18 cellular contexts compared by ENCODE assay signal in genomic region chr10:98382691-98383101, GRCh38. TPM values are rescaled to one million over a fixed set of nuclear protein-coding genes. Genes with fewer than 3 reads are reported as not detected.
A peak's percentile ranks its signal among the peaks of the same experiment; 100 is the strongest.
DNase-seq lines count a peak whose midpoint lies in the region; ATAC-seq and TF ChIP-seq lines count a peak whose summit lies in the region.
"Had no signal": no experiment of that assay in that cellular context is flagged by ENCODE, and none has a peak within 500 bp of the region (broad histone marks: within the 10 kb centered on the region; RNA-seq: fewer than 3 reads in every experiment).

No MANE protein-coding gene starts in this region.

- WGBS in mesendoderm (ENCODE audit: extremely low coverage, insufficient coverage, low lambda C conversion rate), result no CpG with 5 or more reads among the region's 5 CpGs

- H2AK5ac ChIP-seq in mesendoderm (ENCODE audit: low read length), result no peak overlapping the region

- no peaks in the 10 kb centered on the region for H3K79me2 ChIP-seq in HCT116 (ENCODE audit: insufficient read depth, low read length)
- H3K79me2 ChIP-seq in mesendoderm (ENCODE audit: control insufficient read depth, insufficient read depth, low read length), result no peaks in the 10 kb centered on the region

- peak; percentile 23 for ATAC-seq in HCT116
- no peak for ATAC-seq in GM19395 (IDR thresholded peaks at IDR 0.05; ENCODE audit: unreplicated experiment)

- H3K27me3 ChIP-seq in HCT116 (ENCODE audit: insufficient read depth, low read length) (no peaks in the 10 kb centered on the region), mesendoderm (ENCODE audit: insufficient read depth, low read length, poor library complexity) (no peaks in the 10 kb centered on the region)

- CTCF ChIA-PET in HCT116 (lab: Charles Lee), result no interaction called here

- H2BK15ac ChIP-seq in mesendoderm (replicated peaks; ENCODE audit: low read depth), result no peak overlapping the region

- no peak for TF ChIP-seq CTCF in HCT116 (IDR thresholded peaks at IDR 0.05 in 2 of 3, conservative IDR thresholded peaks at IDR 0.05 in 1 of 3; ENCODE audit: borderline replicate concordance in 1 of 3, insufficient read depth in 1 of 3, low read depth in 2 of 3, low read length in 2 of 3)

- H3K9me3 ChIP-seq in HCT116 (ENCODE audit: control insufficient read depth in 1 of 2, insufficient read depth in 1 of 2, low read depth in 1 of 2, low read length in 2 of 2), result peaks cover 0 to 3% of the 10 kb centered on the region in 2 experiments; a peak in 1 of 4 replicates

- no peak overlapping the region for H4K8ac ChIP-seq in mesendoderm (ENCODE audit: low read depth, low read length)

- H3K36me3 ChIP-seq in HCT116 (ENCODE audit: control insufficient read depth in 1 of 2, insufficient read depth in 2 of 2, low read length in 2 of 2) (no peaks in the 10 kb centered on the region), mesendoderm (ENCODE audit: control insufficient read depth, insufficient read depth, low read length) (no peaks in the 10 kb centered on the region)

- no peak overlapping the region for H3K27ac ChIP-seq in HCT116 (ENCODE audit: low read depth, low read length)
- no peak overlapping the region for H3K27ac ChIP-seq in mesendoderm (ENCODE audit: low read depth, low read length)
- H3K27ac ChIP-seq: RWPE1 had no signal

- H3K4me3 ChIP-seq in HCT116 (replicated peaks in 1 of 2; ENCODE audit: low read depth in 1 of 2, low read length in 2 of 2) (no peak overlapping the region), mesendoderm (ENCODE audit: low read length) (no peak overlapping the region)

- peaks cover 22 to 56% (median 23%) of the 10 kb centered on the region in 3 donors for H3K36me3 Mint-ChIP-seq in immature natural killer cell

- intact Hi-C loops in HCT116 (cut with micrococcal nuclease), result no loop called here

- RAD21 ChIA-PET in HCT116 (lab: Charles Lee; ENCODE audit: low non-redundant PET in 1 of 2, low total read pairs in 2 of 2, uncharacterized antibody in 2 of 2, unreplicated experiment in 2 of 2), result no interaction called here

- no peak overlapping the region for H4K5ac ChIP-seq in mesendoderm (ENCODE audit: low read length)

- peak overlapping the region; percentile 46 for H3K4me2 ChIP-seq in HCT116 (ENCODE audit: low read length)
- no peak overlapping the region for H3K4me2 ChIP-seq in mesendoderm (ENCODE audit: low read length)

- TF ChIP-seq POLR2A in HCT116 (IDR thresholded peaks at IDR 0.05; ENCODE audit: borderline replicate concordance, extremely low read depth, insufficient read depth, insufficient read length), result no peak

- no peaks in the 10 kb centered on the region for H3K4me1 Mint-ChIP-seq in immature natural killer cell

- BruUV-seq in HCT116 (replicated peaks; lab: Mats Ljungman, UMichigan), result no TSS peak

- no peak overlapping the region for H3K18ac ChIP-seq in mesendoderm (ENCODE audit: low read length)

- H3K56ac ChIP-seq in mesendoderm (ENCODE audit: low read length), result no peak overlapping the region

- peak overlapping the region; percentile 20 for H2BK5ac ChIP-seq in mesendoderm (ENCODE audit: low read length)

- H3K9ac ChIP-seq in HCT116 (ENCODE audit: low read length) (no peak overlapping the region), mesendoderm (ENCODE audit: low read length) (no peak overlapping the region)

- H3K9me3 Mint-ChIP-seq in immature natural killer cell, result no peaks in the 10 kb centered on the region

- TF ChIP-seq RAD21 in HCT116 (IDR thresholded peaks at IDR 0.05; ENCODE audit: low read depth), result no peak

- no peaks in the 10 kb centered on the region for H3K79me1 ChIP-seq in mesendoderm (ENCODE audit: low read length)

- POLR2A ChIA-PET in HCT116 (lab: Charles Lee), result no interaction called here

- no peaks in the 10 kb centered on the region for H3K9me2 ChIP-seq in HCT116 (ENCODE audit: insufficient read depth)

- H2AFZ ChIP-seq in HCT116 (ENCODE audit: low read depth, low read length, poor library complexity, severe bottlenecking), result no peak overlapping the region

- DNase-seq in HCT116 (ENCODE audit: low read depth, low spot score), result no peak
- peak; percentile 26 for DNase-seq in astrocyte of the hippocampus (ENCODE audit: low read depth, low spot score)
- DNase-seq in mesendoderm, result peak; percentile 35
- DNase-seq in renal cortical epithelial cell (ENCODE audit: low read depth), result peak; percentile 74
- DNase-seq in NCI-H82 (lab: John Stamatoyannopoulos, UW), result no peak
- DNase-seq in SW480 (ENCODE audit: low spot score), result no peak
- no peak for DNase-seq in immature natural killer cell
- DNase-seq: AML-193, DMS 273 treated with DMSO at 0.1 percent for 48 hours, Kasumi-1, MM.1S, NCI-H1105, NCI-H1694, NCI-H69, OCI-M1 had no signal

- no peak overlapping the region for H3K23ac ChIP-seq in mesendoderm (ENCODE audit: low read length)

- no peaks in the 10 kb centered on the region for H4K20me1 ChIP-seq in HCT116 (ENCODE audit: insufficient read depth)

- no peak overlapping the region for H2BK120ac ChIP-seq in mesendoderm (ENCODE audit: low read depth, low read length)

- no peak overlapping the region for H3K4me3 Mint-ChIP-seq in immature natural killer cell
- H3K4me3 Mint-ChIP-seq: CD14-positive monocyte had no signal

- H3K4ac ChIP-seq in mesendoderm (ENCODE audit: low read depth, low read length), result no peak overlapping the region

- no peaks in the 10 kb centered on the region for H3K27me3 Mint-ChIP-seq in immature natural killer cell (ENCODE audit: low read depth in 3 of 3)

- peak overlapping the region in 1 of 6 donors; percentile 41 for H3K27ac Mint-ChIP-seq in immature natural killer cell
- H3K27ac Mint-ChIP-seq: CD14-positive monocyte had no signal

- H3K4me1 ChIP-seq in HCT116 (ENCODE audit: control insufficient read depth in 1 of 2, insufficient read depth in 2 of 2, low read length in 2 of 2), result peaks cover 6 to 16% of the 10 kb centered on the region in 2 experiments; a peak in 3 of 4 replicates
- peaks cover 9% of the 10 kb centered on the region for H3K4me1 ChIP-seq in mesendoderm (ENCODE audit: control insufficient read depth, low read depth, low read length)

TF ChIP-seq in HCT116, 20 proteins besides CTCF, POLR2A, EP300 and RAD21 (continues in another document):
- TF ChIP-seq EZH2phosphoT487 (IDR thresholded peaks at IDR 0.05; ENCODE audit: borderline replicate concordance) (no peak), ATF3 (IDR thresholded peaks at IDR 0.05) (no peak), POLR2AphosphoS5 (IDR thresholded peaks at IDR 0.05; ENCODE audit: low read depth, low read length) (no peak), REST (IDR thresholded peaks at IDR 0.05; ENCODE audit: low read depth) (no peak), SP1 (IDR thresholded peaks at IDR 0.05; ENCODE audit: low read depth) (no peak), CEBPB (IDR thresholded peaks at IDR 0.05; ENCODE audit: low read depth) (no peak), SIN3A (IDR thresholded peaks at IDR 0.05; ENCODE audit: low read depth) (no peak), MAX (IDR thresholded peaks at IDR 0.05) (no peak), SRF (IDR thresholded peaks at IDR 0.05; ENCODE audit: low read depth) (no peak), FOSL1 (IDR thresholded peaks at IDR 0.05; ENCODE audit: low read depth) (no peak), JUND (IDR thresholded peaks at IDR 0.05) (no peak), EZH2 (IDR thresholded peaks at IDR 0.05) (no peak), ZFX (IDR thresholded peaks at IDR 0.05) (no peak)

RNA-seq across cellular contexts. Expression of gene PYROXD2, which starts 32.3 kb away (rescaled TPM):
- total RNA-seq in HCT116 (2021; ENCODE audit: unreplicated experiment), result 14.2 TPM
- polyA plus RNA-seq in HCT116 (2012), result 8.3 and 9.5 TPM in 2 replicates
- 0.48 TPM for polyA plus RNA-seq in mesendoderm (2013, experiment 1 of 2)
- polyA plus RNA-seq in mesendoderm (2013, experiment 2 of 2), result 1.2 TPM
- 4.6 and 8.7 TPM in 2 replicates for total RNA-seq in renal cortical epithelial cell
- polyA plus RNA-seq in immature natural killer cell, result 10 to 100 TPM in 2 of 3 donors, 1 to 10 TPM in 1; 8.5 to 21.1 (median 17.3) TPM

Comparison
In these comparisons a context has a peak if more than half of its experiments do, and no peak if none do; other contexts are left out.
1. DNase-seq: peak in astrocyte of the hippocampus (single experiment), mesendoderm (single experiment) and renal cortical epithelial cell (single experiment); none in HCT116 (single experiment), NCI-H82 (single experiment), SW480 (single experiment) and immature natural killer cell (0 of 3).